ENCODE assay signal across 17 cellular contexts in the genomic region with DNA sequence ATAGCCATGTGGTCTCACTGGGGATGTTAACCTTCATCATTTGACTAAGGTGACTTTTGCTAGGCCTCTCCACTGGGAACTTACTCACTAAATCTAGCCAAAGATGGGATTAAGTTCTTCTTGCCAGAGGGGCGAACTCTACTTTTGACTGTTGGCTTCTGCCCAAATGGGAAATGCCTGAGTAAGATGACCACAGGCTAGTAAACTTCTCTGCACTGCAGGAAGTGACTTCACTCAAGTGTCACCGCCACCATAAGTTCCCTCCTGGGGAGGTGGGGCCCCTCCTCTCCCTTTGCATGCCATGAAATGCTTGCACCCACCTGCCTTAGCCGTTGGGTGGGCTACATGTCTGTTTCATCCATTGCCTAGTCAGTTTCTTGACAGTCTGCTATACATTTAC.
DNase-seq lines count a peak whose midpoint lies in the region; ATAC-seq, FAIRE-seq and TF ChIP-seq lines count a peak whose summit lies in the region.
"Had no signal": no experiment of that assay in that cellular context is flagged by ENCODE, and none has a peak within 500 bp of the region (broad histone marks: within the 10 kb centered on the region; RNA-seq: fewer than 3 reads in every experiment).

No MANE protein-coding gene starts in this region.

- H3K4ac ChIP-seq in mesenchymal stem cell (ENCODE audit: low read depth in 1 of 2, low read length in 2 of 2) (no peak overlapping the region), neuronal stem cell (ENCODE audit: low read length) (no peak overlapping the region)

- in situ Hi-C loops in GM12878 (cut with MboI), result no loop called here

- no peak overlapping the region for H2BK120ac ChIP-seq in mesenchymal stem cell (ENCODE audit: low read depth, low read length)
- H2BK120ac ChIP-seq in neuronal stem cell (ENCODE audit: low read depth, low read length), result no peak overlapping the region

- H3F3A ChIP-seq in Loucy (ENCODE audit: low read depth), result no peaks in the 10 kb centered on the region; the same call in 1 of the 2 replicates

- peaks cover 5% of the 10 kb centered on the region for H3K79me1 ChIP-seq in mesenchymal stem cell (replicated peaks; ENCODE audit: low read length, poor library complexity, severe bottlenecking)
- no peaks in the 10 kb centered on the region for H3K79me1 ChIP-seq in neuronal stem cell (ENCODE audit: low read depth, low read length)

- H2BK5ac ChIP-seq in mesenchymal stem cell (ENCODE audit: low read depth, low read length, poor library complexity, severe bottlenecking) (no peak overlapping the region), neuronal stem cell (ENCODE audit: low read length) (no peak overlapping the region)

- H3K23ac ChIP-seq in mesenchymal stem cell (ENCODE audit: low read length in 2 of 2), result no peak overlapping the region
- H3K23ac ChIP-seq in neuronal stem cell (ENCODE audit: low read depth, low read length, poor library complexity), result no peak overlapping the region

- WGBS in GM12878 (ENCODE audit: insufficient coverage, insufficient replicate concordance, low lambda C conversion rate, missing lambda C conversion rate), result 0% methylated on average over 3 of the region's 3 CpGs
- 37% methylated on average over 2 of the region's 3 CpGs for WGBS in mesenchymal stem cell
- WGBS in neuronal stem cell (ENCODE audit: extremely low coverage in 2 of 2, insufficient read length in 2 of 2, insufficient replicate concordance in 1 of 2), 2 donors, result no CpG with 5 or more reads among the region's 3 CpGs

- CTCF ChIA-PET in GM12878 (lab: Yijun Ruan, JAX), result interaction anchor here (1.0 kb wide), 1 partner anchor 38 kb away, joined by 4 read pairs; no protein-coding TSS in a partner anchor

- no peak for TF ChIP-seq POLR2A in GM12878 (IDR thresholded peaks at IDR 0.05; ENCODE audit: low read depth, low read length)

- H3K4me3 ChIP-seq in DND-41 (ENCODE audit: low read depth in 1 of 2, low read length in 2 of 2) (no peak overlapping the region), Loucy (ENCODE audit: low read length, poor library complexity, severe bottlenecking) (peak overlapping the region; percentile 27), GM12878 (no peak overlapping the region), mesenchymal stem cell (ENCODE audit: insufficient read depth in 1 of 2, low read depth in 1 of 2, low read length in 2 of 2) (no peak overlapping the region), neuronal stem cell (ENCODE audit: low read length in 2 of 2) (no peak overlapping the region), dorsolateral prefrontal cortex (no peak overlapping the region)
- H3K4me3 ChIP-seq: adrenal gland, heart left ventricle, left ventricle myocardium inferior, SJSA1, suprapubic skin had no signal

- H3K9me3 ChIP-seq in DND-41 (ENCODE audit: insufficient read depth, low read length, severe bottlenecking) (no peaks in the 10 kb centered on the region), Loucy (ENCODE audit: insufficient read depth, low read depth, low read length) (no peaks in the 10 kb centered on the region), GM12878 (replicated peaks; ENCODE audit: control insufficient read depth, insufficient read depth, low read length) (no peaks in the 10 kb centered on the region), mesenchymal stem cell (ENCODE audit: control insufficient read depth, low read length) (no peaks in the 10 kb centered on the region), neuronal stem cell (replicated peaks in 1 of 2; ENCODE audit: control insufficient read depth in 2 of 2, insufficient read depth in 1 of 2, low read depth in 1 of 2, low read length in 2 of 2) (no peaks in the 10 kb centered on the region)
- H3K9me3 ChIP-seq: adrenal gland, heart left ventricle, left ventricle myocardium inferior, SJSA1, suprapubic skin had no signal

- intact Hi-C loops in GM12878 (cut with micrococcal nuclease; ENCODE audit: unreplicated experiment) (no loop called here), dorsolateral prefrontal cortex (cut with DNase I) (no loop called here)

- peak; percentile 8 for DNase-seq in DND-41
- DNase-seq in GM12878 (ENCODE audit: low read depth, low spot score), result no peak
- peak; percentile 24 for DNase-seq in mesenchymal stem cell
- no peak for DNase-seq in neuronal stem cell (ENCODE audit: low spot score)
- no peak for DNase-seq in dorsolateral prefrontal cortex
- DNase-seq in effector CD8-positive, alpha-beta T cell (lab: John Stamatoyannopoulos, UW), result no peak
- DNase-seq: adrenal gland; CD8-positive, alpha-beta T cell; heart left ventricle; left ventricle myocardium inferior; NCI-H1436; NCI-H748 treated with DMSO at 0.1 percent for 48 hours had no signal

- no peak overlapping the region for H2AFZ ChIP-seq in DND-41 (ENCODE audit: low read depth, low read length)
- peak overlapping the region; percentile 20; the same call in 1 of the 2 replicates for H2AFZ ChIP-seq in Loucy (ENCODE audit: low read length)
- H2AFZ ChIP-seq in GM12878 (ENCODE audit: control insufficient read depth, low read depth, low read length), result no peak overlapping the region
- no peak overlapping the region for H2AFZ ChIP-seq in mesenchymal stem cell (ENCODE audit: low read depth, low read length)
- H2AFZ ChIP-seq in neuronal stem cell (ENCODE audit: low read length), result no peak overlapping the region

- SMC1A ChIA-PET in GM12878 (lab: Charles Lee; ENCODE audit: uncharacterized antibody, unreplicated experiment), result interaction anchor here (1.0 to 1.2 kb wide), 2 partner anchors 9 to 47 kb away, joined by 3 read pairs; no protein-coding TSS in a partner anchor

- FAIRE-seq in GM12878 (lab: Jason Lieb, UNC), result no peak

- no peak overlapping the region for H2BK15ac ChIP-seq in mesenchymal stem cell (ENCODE audit: low read depth, poor library complexity, severe bottlenecking)
- no peak overlapping the region for H2BK15ac ChIP-seq in neuronal stem cell (ENCODE audit: low read length)

- H3K36me3 ChIP-seq in DND-41 (ENCODE audit: insufficient read depth, low read length) (no peaks in the 10 kb centered on the region), Loucy (ENCODE audit: insufficient read depth, low read length) (no peaks in the 10 kb centered on the region), GM12878 (ENCODE audit: control insufficient read depth in 2 of 2, insufficient read depth in 2 of 2, low read length in 1 of 2) (no peaks in the 10 kb centered on the region), mesenchymal stem cell (ENCODE audit: control insufficient read depth in 1 of 2, insufficient read depth in 2 of 2, low read depth in 1 of 2, low read length in 2 of 2) (no peaks in the 10 kb centered on the region), neuronal stem cell (replicated peaks in 1 of 2; ENCODE audit: control insufficient read depth in 2 of 2, insufficient read depth in 2 of 2, low read length in 2 of 2) (no peaks in the 10 kb centered on the region)
- H3K36me3 ChIP-seq: adrenal gland, heart left ventricle, SJSA1, suprapubic skin had no signal

- no peak overlapping the region for H3K4me2 ChIP-seq in DND-41 (ENCODE audit: insufficient read depth, low read length)
- peak overlapping the region; percentile 58 for H3K4me2 ChIP-seq in Loucy (ENCODE audit: low read depth, low read length, poor library complexity, severe bottlenecking)
- H3K4me2 ChIP-seq in GM12878 (ENCODE audit: control insufficient read depth, insufficient read depth), result no peak overlapping the region
- H3K4me2 ChIP-seq in mesenchymal stem cell (ENCODE audit: low read length, poor library complexity, severe bottlenecking), result no peak overlapping the region
- no peak overlapping the region for H3K4me2 ChIP-seq in neuronal stem cell (ENCODE audit: insufficient read depth, low read length, poor library complexity, severe bottlenecking)

- H3K4me1 ChIP-seq in DND-41 (ENCODE audit: insufficient read depth, low read length), result peaks cover 18% of the 10 kb centered on the region
- peaks cover 45% of the 10 kb centered on the region for H3K4me1 ChIP-seq in Loucy (ENCODE audit: insufficient read depth, low read length, poor library complexity, severe bottlenecking)
- H3K4me1 ChIP-seq in GM12878 (ENCODE audit: control insufficient read depth, insufficient read depth, low read length), result no peaks in the 10 kb centered on the region
- peaks cover 7% of the 10 kb centered on the region for H3K4me1 ChIP-seq in mesenchymal stem cell (ENCODE audit: control insufficient read depth, insufficient read depth, low read depth, low read length)
- peaks cover 0 to 4% of the 10 kb centered on the region in 2 donors for H3K4me1 ChIP-seq in neuronal stem cell (ENCODE audit: control insufficient read depth in 2 of 2, insufficient read depth in 1 of 2, low read depth in 1 of 2, low read length in 2 of 2)
- H3K4me1 ChIP-seq: adrenal gland had no signal

- no peak overlapping the region for H4K91ac ChIP-seq in mesenchymal stem cell (ENCODE audit: low read length)
- no peak overlapping the region for H4K91ac ChIP-seq in neuronal stem cell (ENCODE audit: low read depth, low read length, poor library complexity)

- no peak overlapping the region for H3K27ac ChIP-seq in DND-41 (ENCODE audit: low read length)
- H3K27ac ChIP-seq in GM12878 (ENCODE audit: control insufficient read depth, insufficient read depth), result no peak overlapping the region
- peak overlapping the region; percentile 67 for H3K27ac ChIP-seq in mesenchymal stem cell (ENCODE audit: low read length, poor library complexity, severe bottlenecking)
- H3K27ac ChIP-seq in neuronal stem cell (replicated peaks; ENCODE audit: low read length), result no peak overlapping the region
- no peak overlapping the region for H3K27ac ChIP-seq in dorsolateral prefrontal cortex
- H3K27ac ChIP-seq: adrenal gland, heart left ventricle, left ventricle myocardium inferior, SJSA1, suprapubic skin had no signal

- H2BK12ac ChIP-seq in mesenchymal stem cell (ENCODE audit: low read length in 2 of 2) (no peak overlapping the region), neuronal stem cell (ENCODE audit: low read length) (no peak overlapping the region)

- TF ChIP-seq EP300 in GM12878 (IDR thresholded peaks at IDR 0.05; ENCODE audit: borderline replicate concordance in 1 of 2, control insufficient read depth in 1 of 2, low read depth in 2 of 2, low read length in 2 of 2), result no peak

- no peak overlapping the region for H3K9ac ChIP-seq in DND-41 (ENCODE audit: low read depth, low read length)
- peak overlapping the region; percentile 35 for H3K9ac ChIP-seq in Loucy (ENCODE audit: low read depth, low read length, poor library complexity, severe bottlenecking)
- no peak overlapping the region for H3K9ac ChIP-seq in GM12878 (ENCODE audit: control insufficient read depth, insufficient read depth, low read length)
- H3K9ac ChIP-seq in mesenchymal stem cell (ENCODE audit: low read length), result no peak overlapping the region
- no peak overlapping the region for H3K9ac ChIP-seq in neuronal stem cell (ENCODE audit: low read depth, low read length, poor library complexity)

- ATAC-seq in DND-41 (ENCODE audit: insufficient read depth, low read depth) (no peak), GM12878 (peak; percentile 78), HG03108 (IDR thresholded peaks at IDR 0.05; ENCODE audit: unreplicated experiment) (no peak)
- ATAC-seq: CD8-positive, alpha-beta T cell; sciatic nerve had no signal

- TF ChIP-seq RAD21 in GM12878 (IDR thresholded peaks at IDR 0.05; ENCODE audit: insufficient read depth, low read depth, low read length), result no peak

- BruUV-seq in GM12878 (replicated peaks; lab: Mats Ljungman, UMichigan), result no TSS peak

- POLR2A ChIA-PET in GM12878 (lab: Charles Lee), result interaction anchor here (0.6 to 1.4 kb wide), 4 partner anchors 10 to 319 kb away, joined by 3 to 4 read pairs (median 3); no protein-coding TSS in a partner anchor

- peak overlapping the region in 1 of 2 experiments; percentile 70 for H3K18ac ChIP-seq in mesenchymal stem cell (ENCODE audit: low read depth in 1 of 2, low read length in 2 of 2)
- H3K18ac ChIP-seq in neuronal stem cell (ENCODE audit: low read length), result no peak overlapping the region

- RAD21 ChIA-PET in GM12878 (lab: Charles Lee; ENCODE audit: unreplicated experiment), result interaction anchor here (0.9 to 1.4 kb wide), 2 partner anchors 90 to 471 kb away, joined by 3 read pairs; no protein-coding TSS in a partner anchor

- H4K20me1 ChIP-seq in DND-41 (ENCODE audit: insufficient read depth, low read length) (no peaks in the 10 kb centered on the region), Loucy (ENCODE audit: insufficient read depth, low read length, poor library complexity, severe bottlenecking) (no peaks in the 10 kb centered on the region), GM12878 (ENCODE audit: control insufficient read depth, insufficient read depth) (no peaks in the 10 kb centered on the region)

- H3K14ac ChIP-seq in mesenchymal stem cell (ENCODE audit: low read length in 2 of 2) (no peak overlapping the region), neuronal stem cell (ENCODE audit: low read length) (no peak overlapping the region)

- H4K8ac ChIP-seq in mesenchymal stem cell (ENCODE audit: low read length) (no peak overlapping the region), neuronal stem cell (ENCODE audit: low read depth, low read length) (no peak overlapping the region)

- H2AK5ac ChIP-seq in mesenchymal stem cell (ENCODE audit: low read length, severe bottlenecking), result no peak overlapping the region
- no peak overlapping the region for H2AK5ac ChIP-seq in neuronal stem cell (ENCODE audit: low read depth, low read length)

- no peaks in the 10 kb centered on the region for H3K27me3 ChIP-seq in DND-41 (ENCODE audit: insufficient read depth, low read length, poor library complexity)
- no peaks in the 10 kb centered on the region for H3K27me3 ChIP-seq in Loucy (ENCODE audit: insufficient read depth, low read length, poor library complexity, severe bottlenecking)
- no peaks in the 10 kb centered on the region for H3K27me3 ChIP-seq in GM12878 (replicated peaks in 1 of 2; ENCODE audit: control insufficient read depth in 2 of 2, insufficient read depth in 2 of 2, low read length in 1 of 2)
- H3K27me3 ChIP-seq in mesenchymal stem cell (ENCODE audit: control insufficient read depth in 1 of 2, insufficient read depth in 1 of 2, low read length in 2 of 2), result no peaks in the 10 kb centered on the region
- H3K27me3 ChIP-seq in neuronal stem cell (ENCODE audit: control insufficient read depth in 3 of 3, insufficient read depth in 3 of 3, low read depth in 1 of 3, low read length in 3 of 3), result no peaks in the 10 kb centered on the region
- no peaks in the 10 kb centered on the region for H3K27me3 ChIP-seq in dorsolateral prefrontal cortex
- H3K27me3 ChIP-seq: adrenal gland, heart left ventricle, SJSA1, suprapubic skin had no signal

- TF ChIP-seq CTCF in DND-41 (IDR thresholded peaks at IDR 0.05; ENCODE audit: borderline replicate concordance, extremely low read depth, low read length, poor library complexity, severe bottlenecking) (no peak), Loucy (conservative IDR thresholded peaks at IDR 0.05; ENCODE audit: low read length) (no peak), GM12878 (IDR thresholded peaks at IDR 0.05 in 2 of 3, conservative IDR thresholded peaks at IDR 0.05 in 1 of 3; ENCODE audit: control insufficient read depth in 2 of 3, extremely low read depth in 1 of 3, insufficient read depth in 1 of 3, low read depth in 3 of 3, low read length in 3 of 3) (no peak), dorsolateral prefrontal cortex (IDR thresholded peaks at IDR 0.05 in 54 of 56, conservative IDR thresholded peaks at IDR 0.05 in 2 of 56; ENCODE audit: low read depth in 1 of 56, partially characterized antibody in 56 of 56) (no peak)

- no peaks in the 10 kb centered on the region for H3K79me2 ChIP-seq in DND-41 (ENCODE audit: insufficient read depth, low read length)
- no peaks in the 10 kb centered on the region for H3K79me2 ChIP-seq in Loucy (ENCODE audit: insufficient read depth, low read length)
- H3K79me2 ChIP-seq in GM12878 (ENCODE audit: control insufficient read depth, insufficient read depth, low read length), result no peaks in the 10 kb centered on the region

- no peaks in the 10 kb centered on the region for H3K9me2 ChIP-seq in Loucy (replicated peaks; ENCODE audit: low read depth, low read length)

Comparison
In these comparisons a context has a peak if more than half of its experiments do, and no peak if none do; other contexts are left out.
1. DNase-seq: peak in DND-41 (single experiment) and mesenchymal stem cell (single experiment); none in GM12878 (single experiment), neuronal stem cell (single experiment), dorsolateral prefrontal cortex (0 of 10) and effector CD8-positive, alpha-beta T cell (single experiment).